ENCODE assay signal across 33 cellular contexts in genomic region chr1:227364657-227365056, GRCh38.
"Had no signal": no experiment of that assay in that cellular context is flagged by ENCODE, and none has a peak within 500 bp of the region (broad histone marks: within the 10 kb centered on the region; RNA-seq: fewer than 3 reads in every experiment).

No MANE protein-coding gene starts in this region.

- H3K27ac ChIP-seq: adrenal gland, ascending aorta, body of pancreas, brain microvascular endothelial cell, breast epithelium, cardiac muscle cell had no signal

- H3K4me3 ChIP-seq: adrenal gland, ascending aorta, body of pancreas, breast epithelium, cardiac muscle cell had no signal

- ATAC-seq: activated naive CD4-positive, alpha-beta T cell treated with anti-CD3 and anti-CD28 coated beads, Interleukin-2, amount 50 U/mL, for 72 hours; activated naive CD8-positive, alpha-beta T cell treated with anti-CD3 and anti-CD28 coated beads, Interleukin-2, amount 50 U/mL, for 24 hours; activated T-cell treated with anti-CD3 and anti-CD28 coated beads, Interleukin-2, amount 50 U/mL, for 4 hours; activated T-cell treated with anti-CD3 and anti-CD28 coated beads, Interleukin-2, amount 50 U/mL, for 72 hours; activated T-helper 17 cell treated with anti-CD3 and anti-CD28 coated beads, Interleukin-2, amount 50 U/mL, for 72 hours; body of pancreas had no signal

- FAIRE-seq: astrocyte, bronchial epithelial cell had no signal

- H3K36me3 ChIP-seq: adrenal gland, ascending aorta, brain microvascular endothelial cell, breast epithelium, cardiac muscle cell had no signal

- H3K9me3 ChIP-seq: adrenal gland, ascending aorta, body of pancreas, breast epithelium had no signal

- DNase-seq: activated effector memory CD4-positive, alpha-beta T cell treated with anti-CD3 and anti-CD28 coated beads, Interleukin-2, amount 50 U/mL, for 16 hours; activated effector memory CD4-positive, alpha-beta T cell treated with Interleukin-2 at 50 U/mL for 16 hours; activated gamma-delta T cell; activated gamma-delta T cell treated with Interleukin-2 at 50 U/mL for 16 hours; activated naive CD4-positive, alpha-beta T cell; activated naive CD4-positive, alpha-beta T cell treated with anti-CD3 and anti-CD28 coated beads for 36 hours; activated naive CD4-positive, alpha-beta T cell treated with anti-CD3 and anti-CD28 coated beads, Interleukin-2, amount 10 ng/mL, durations not matched to agents 7 days and 5 days; activated naive CD4-positive, alpha-beta T cell treated with anti-CD3 and anti-CD28 coated beads, Interleukin-2, amount 50 U/mL, for 16 hours; activated naive CD4-positive, alpha-beta T cell treated with Interleukin-2 at 50 U/mL for 16 hours; activated naive CD8-positive, alpha-beta T cell treated with anti-CD3 and anti-CD28 coated beads for 36 hours; activated naive CD8-positive, alpha-beta T cell treated with anti-CD3 and anti-CD28 coated beads, Interleukin-2, amount 10 ng/mL, durations not matched to agents 7 days and 5 days; activated naive CD8-positive, alpha-beta T cell treated with anti-CD3 and anti-CD28 coated beads, Interleukin-2, amount 50 U/mL, for 24 hours; activated T-cell treated with anti-CD3 and anti-CD28 coated beads, Interleukin-2, amount 50 U/mL, for 24 hours; activated T-cell treated with anti-CD3 and anti-CD28 coated beads, Interleukin-2, amount 50 U/mL, for 4 hours; activated T-cell treated with anti-CD3 and anti-CD28 coated beads, Interleukin-2, amount 50 U/mL, for 48 hours; activated T-cell treated with anti-CD3 and anti-CD28 coated beads, Interleukin-2, amount 50 U/mL, for 72 hours; adrenal gland; amniotic stem cell; amygdala; anterior cingulate cortex; aorta; body of pancreas; brain microvascular endothelial cell; caudate nucleus; central memory CD4-positive, alpha-beta T cell; cerebellar nuclear complex had no signal

- H3K4me1 ChIP-seq: adrenal gland, ascending aorta, body of pancreas, breast epithelium had no signal

- H3K27me3 ChIP-seq: adrenal gland, ascending aorta, body of pancreas, brain microvascular endothelial cell, breast epithelium, cardiac muscle cell had no signal
